Comparison of ENCODE assay signal across 11 cellular contexts in genomic region chr6:153790048-153790447, GRCh38.
DNase-seq lines count a peak whose midpoint lies in the region; ATAC-seq and TF ChIP-seq lines count a peak whose summit lies in the region.
"Had no signal": no experiment of that assay in that cellular context is flagged by ENCODE, and none has a peak within 500 bp of the region (broad histone marks: within the 10 kb centered on the region; RNA-seq: fewer than 3 reads in every experiment).

No MANE protein-coding gene starts in this region.

- H3K4me1 ChIP-seq in BE2C (no peaks in the 10 kb centered on the region), left lung (no peaks in the 10 kb centered on the region)

- peak; percentile 47 for DNase-seq in BE2C
- DNase-seq in HuH-7.5 (ENCODE audit: low spot score) = peak; percentile 25
- DNase-seq in brain pericyte (ENCODE audit: low read depth, low spot score) = peak; percentile 77
- DNase-seq in left lung = peak in 1 of 2 donors; percentile 39
- no peak for DNase-seq in COLO668 (lab: John Stamatoyannopoulos, UW; ENCODE audit: unreplicated experiment)
- no peak for DNase-seq in stimulated activated CD4-positive, alpha-beta T cell treated with anti-CD3 and anti-CD28 coated beads, Interleukin-4, amount 100 ng/mL, for 1 hour
- no peak for DNase-seq in cerebellum (ENCODE audit: low spot score)
- no peak for DNase-seq in NCI-H2081 treated with DMSO at 0.1 percent for 48 hours (lab: John Stamatoyannopoulos, UW)
- DNase-seq: effector CD4-positive, alpha-beta T cell; naive B cell; NCI-H524 treated with DMSO at 0.1 percent for 48 hours had no signal

- H3K4me3 ChIP-seq in BE2C (ENCODE audit: low read depth, low read length) (no peak overlapping the region), left lung (no peak overlapping the region)

- H3K9me3 ChIP-seq in BE2C = no peaks in the 10 kb centered on the region
- no peaks in the 10 kb centered on the region for H3K9me3 ChIP-seq in left lung

- peak; percentile 46 for ATAC-seq in left lung

- H3K27ac ChIP-seq in left lung = no peak overlapping the region

- H3K36me3 ChIP-seq in BE2C (no peaks in the 10 kb centered on the region), left lung (no peaks in the 10 kb centered on the region)

- intact Hi-C loops in left lung (cut with DNase I) = no loop called here

- H3K27me3 ChIP-seq in BE2C (no peaks in the 10 kb centered on the region), left lung (no peaks in the 10 kb centered on the region)

- peak; percentile 34 for TF ChIP-seq CTCF in BE2C (IDR thresholded peaks at IDR 0.05; ENCODE audit: low read depth, low read length)
- peak in 1 of 2 donors; percentile 9 for TF ChIP-seq CTCF in left lung (IDR thresholded peaks at IDR 0.05)

Comparison
In these comparisons a context has a peak if more than half of its experiments do, and no peak if none do; other contexts are left out.
1. DNase-seq: peak in BE2C (single experiment), HuH-7.5 (single experiment) and brain pericyte (single experiment); none in COLO668 (single experiment), stimulated activated CD4-positive, alpha-beta T cell treated with anti-CD3 and anti-CD28 coated beads, Interleukin-4, amount 100 ng/mL, for 1 hour (single experiment), cerebellum (single experiment) and NCI-H2081 treated with DMSO at 0.1 percent for 48 hours (single experiment).